ENCODE assay signal across 8 cellular contexts in genomic region chr20:2873010-2873746, GRCh38. TPM values are rescaled to one million over a fixed set of nuclear protein-coding genes. Genes with fewer than 3 reads are reported as not detected.
A peak's percentile ranks its signal among the peaks of the same experiment; 100 is the strongest.
DNase-seq lines count a peak whose midpoint lies in the region; ATAC-seq, FAIRE-seq and TF ChIP-seq lines count a peak whose summit lies in the region.

TSS of gene PTPRA (plus strand) at chr20:2873481. CDS start at chr20:2964278, 90,797 bp downstream.

- H3K27me3 ChIP-seq in AG04450 (ENCODE audit: control insufficient read depth, insufficient read depth, low read length) (no peaks in the 10 kb centered on the region), bronchial epithelial cell (ENCODE audit: control insufficient read depth, insufficient read depth, low read length) (no peaks in the 10 kb centered on the region)

- peaks cover 5% of the 10 kb centered on the region for H3K36me3 Mint-ChIP-seq in WTC11
- H3K36me3 Mint-ChIP-seq in immature natural killer cell = no peaks in the 10 kb centered on the region

- H3K9me3 ChIP-seq in AG04450 (ENCODE audit: control insufficient read depth, insufficient read depth, low read length) = no peaks in the 10 kb centered on the region; the same call in 1 of the 2 replicates

- H3K4me3 ChIP-seq in AG04450 (ENCODE audit: low read depth, low read length) = peak within 1 kb of the TSS; percentile 85
- peak within 1 kb of the TSS; percentile 61 for H3K4me3 ChIP-seq in bronchial epithelial cell (ENCODE audit: low read depth, low read length)

- no peaks in the 10 kb centered on the region for H3K9me3 Mint-ChIP-seq in WTC11
- H3K9me3 Mint-ChIP-seq in immature natural killer cell = no peaks in the 10 kb centered on the region

- FAIRE-seq in bronchial epithelial cell (lab: Jason Lieb, UNC) = no peak

- H3K27ac ChIP-seq in AG04450 (ENCODE audit: low read depth, low read length) = peak within 1 kb of the TSS; percentile 3

- POLR2A ChIA-PET in AG04450 (lab: Yijun Ruan, JAX) (interaction anchor here (0.6 to 1.3 kb wide), 4 partner anchors 33 to 139 kb away, joined by 3 to 5 read pairs (median 4); no protein-coding TSS in a partner anchor), WTC11 (lab: Charles Lee) (interaction anchor here (1.4 kb wide), 1 partner anchor 172 kb away, joined by 3 read pairs; the partner anchor contains the start of gene MRPS26)

- CTCF ChIA-PET in AG04450 (lab: Charles Lee) = no interaction called here
- CTCF ChIA-PET in WTC11 (lab: Charles Lee) = interaction anchor here (0.7 to 1.2 kb wide), 8 partner anchors 31 to 185 kb away, joined by 3 to 4 read pairs (median 3); no protein-coding TSS in a partner anchor

- H3K27ac Mint-ChIP-seq in WTC11 (peak within 1 kb of the TSS; percentile 70), immature natural killer cell (peak within 1 kb of the TSS; percentile 92 to 95 (median 92))

- ATAC-seq in GM18907 (IDR thresholded peaks at IDR 0.05; ENCODE audit: unreplicated experiment) (peak; percentile 92), HG03159 (IDR thresholded peaks at IDR 0.05; ENCODE audit: unreplicated experiment) (peak; percentile 89), WTC11 (peak; percentile 87)

- H3K27me3 Mint-ChIP-seq in WTC11 (ENCODE audit: low read depth) = peaks cover 21% of the 10 kb centered on the region
- H3K27me3 Mint-ChIP-seq in immature natural killer cell (ENCODE audit: low read depth in 3 of 3) = peaks cover 5 to 14% (median 5%) of the 10 kb centered on the region in 3 donors

- TF ChIP-seq CTCF in AG04450 (IDR thresholded peaks at IDR 0.05; ENCODE audit: low read depth, low read length) (no peak), WTC11 (IDR thresholded peaks at IDR 0.05) (no peak), bronchial epithelial cell (IDR thresholded peaks at IDR 0.05; ENCODE audit: insufficient read depth, low read length, severe bottlenecking) (no peak)

- DNase-seq in AG04450 (ENCODE audit: low read depth, low spot score) (peak; percentile 56), NCI-H2227 (lab: John Stamatoyannopoulos, UW; ENCODE audit: unreplicated experiment) (peak; percentile 97), WTC11 (ENCODE audit: low spot score) (peak; percentile 90), bronchial epithelial cell (ENCODE audit: low read depth) (peak; percentile 74), immature natural killer cell (peak; percentile 89), smooth muscle cell of the brain vasculature (ENCODE audit: low read depth, low spot score) (peak; percentile 68)

- H3K36me3 ChIP-seq in bronchial epithelial cell (ENCODE audit: control insufficient read depth, insufficient read depth, low read length) = no peaks in the 10 kb centered on the region

- H3K4me3 Mint-ChIP-seq in WTC11 (peak within 1 kb of the TSS; percentile 90), immature natural killer cell (peak within 1 kb of the TSS; percentile 87 to 94 (median 94))

- H3K4me1 Mint-ChIP-seq in WTC11 (peaks cover 30% of the 10 kb centered on the region), immature natural killer cell (peaks cover 56 to 75% of the 10 kb centered on the region in 2 donors)

TF ChIP-seq in WTC11, 78 proteins besides CTCF, POLR2A, EP300 and RAD21:
- TF ChIP-seq IRF1 (CRISPR knock-in tag; IDR thresholded peaks at IDR 0.05) (peak; percentile 64; the same call in 1 of the 2 replicates), FOXK1 (CRISPR knock-in tag; IDR thresholded peaks at IDR 0.05) (peak; percentile 49), MAX (CRISPR knock-in tag; IDR thresholded peaks at IDR 0.05) (peak; percentile 29; the same call in 1 of the 2 replicates), SP1 (CRISPR knock-in tag; conservative IDR thresholded peaks at IDR 0.05) (peak; percentile 80), ZNF281 (CRISPR knock-in tag; IDR thresholded peaks at IDR 0.05) (0 out of 2 replicates have a peak, but pooled peaks have one; percentile 20), GABPB1 (CRISPR knock-in tag; IDR thresholded peaks at IDR 0.05) (0 out of 2 replicates have a peak, but pooled peaks have one; percentile 5), ZNF416 (CRISPR knock-in tag; IDR thresholded peaks at IDR 0.05) (no peak), ZNF512 (CRISPR knock-in tag; IDR thresholded peaks at IDR 0.05; ENCODE audit: borderline replicate concordance) (no peak), ZBTB43 (CRISPR knock-in tag; IDR thresholded peaks at IDR 0.05) (peak; percentile 46; the same call in 1 of the 2 replicates), RORB (CRISPR knock-in tag; IDR thresholded peaks at IDR 0.05) (no peak), GTF2I (CRISPR knock-in tag; conservative IDR thresholded peaks at IDR 0.05) (peak; percentile 97), CBFB (CRISPR knock-in tag; IDR thresholded peaks at IDR 0.05; ENCODE audit: low read depth) (no peak), NFYB (CRISPR knock-in tag; conservative IDR thresholded peaks at IDR 0.05; ENCODE audit: low read depth) (peak; percentile 80), NFATC4 (CRISPR knock-in tag; IDR thresholded peaks at IDR 0.05) (no peak), E2F4 (CRISPR knock-in tag; IDR thresholded peaks at IDR 0.05; ENCODE audit: borderline replicate concordance, low read depth) (peak; percentile 37), FOXP1 (CRISPR knock-in tag; IDR thresholded peaks at IDR 0.05; ENCODE audit: borderline replicate concordance) (peak; percentile 49)

RNA-seq across cellular contexts. Expression of gene PTPRA, which starts in this region (rescaled TPM):
- polyA plus RNA-seq in AG04450 (2011; rRNA removed) (68.0 and 87.4 TPM in 2 replicates), immature natural killer cell (10 to 100 TPM; 39.5 to 63.5 (median 60.0) TPM)
- 49.0 and 56.3 TPM in 2 replicates for polyA minus RNA-seq in AG04450 (2011; rRNA and poly(A)+ RNA removed)
- total RNA-seq in WTC11 (2021) (43.8 to 48.8 TPM (median 47.2 TPM) in 3 replicates), bronchial epithelial cell (20.8 and 25.2 TPM in 2 replicates)

Comparison
In these comparisons a context has a peak if more than half of its experiments do, and no peak if none do; other contexts are left out.
1. Peak in every context shown above with its lines: DNase-seq, ATAC-seq, H3K4me3 ChIP-seq and H3K27ac ChIP-seq.